ENCODE assay signal across 8 cellular contexts in genomic region chr6:52284460-52285173, GRCh38. TPM values are rescaled to one million over a fixed set of nuclear protein-coding genes. Genes with fewer than 3 reads are reported as not detected.
A peak's percentile ranks its signal among the peaks of the same experiment; 100 is the strongest.
DNase-seq lines count a peak whose midpoint lies in the region; ATAC-seq and TF ChIP-seq lines count a peak whose summit lies in the region.

Gene MCM3, minus strand, starts transcription at chr6:52284742. Its CDS starts 68 bp downstream, at chr6:52284674.

- peak; percentile 97 for ATAC-seq in activated T-helper 17 cell treated with anti-CD3 and anti-CD28 coated beads, Interleukin-2, amount 50 U/mL, for 72 hours (replicated peaks)
- peak; percentile 97 to 100 (median 97) for ATAC-seq in natural killer cell

- CTCF ChIA-PET in RWPE1 (lab: Yijun Ruan, JAX), result no interaction called here

- POLR2A ChIA-PET in RWPE1 (lab: Yijun Ruan, JAX; ENCODE audit: low non-redundant PET), result interaction anchor here (0.7 to 0.8 kb wide), 2 partner anchors 68 to 77 kb away, joined by 3 to 4 read pairs; partner anchors contain the start of gene PAQR8

- H3K27me3 Mint-ChIP-seq in activated T-helper 17 cell treated with anti-CD3 and anti-CD28 coated beads, Interleukin-2, amount 50 U/mL, for 72 hours, result no peaks in the 10 kb centered on the region
- H3K27me3 Mint-ChIP-seq in natural killer cell (ENCODE audit: low read depth in 2 of 2), result no peaks in the 10 kb centered on the region

- no peak within 1 kb of the TSS for H3K27ac Mint-ChIP-seq in activated T-helper 17 cell treated with anti-CD3 and anti-CD28 coated beads, Interleukin-2, amount 50 U/mL, for 72 hours
- H3K27ac Mint-ChIP-seq in natural killer cell, result no peak within 1 kb of the TSS

- TF ChIP-seq CTCF in LNCaP clone FGC (IDR thresholded peaks at IDR 0.05; ENCODE audit: control insufficient read depth, extremely low read depth, insufficient read depth) (no peak), RWPE1 (conservative IDR thresholded peaks at IDR 0.05; ENCODE audit: low read depth) (no peak), natural killer cell (IDR thresholded peaks at IDR 0.05) (no peak)

- no peaks in the 10 kb centered on the region for H3K36me3 Mint-ChIP-seq in activated T-helper 17 cell treated with anti-CD3 and anti-CD28 coated beads, Interleukin-2, amount 50 U/mL, for 72 hours (ENCODE audit: low read depth)
- H3K36me3 Mint-ChIP-seq in natural killer cell, result peaks cover 27% of the 10 kb centered on the region

- DNase-seq in Daoy (ENCODE audit: low read depth) (peak; percentile 100), GOT3 (lab: John Stamatoyannopoulos, UW) (peak; percentile 93), LNCaP clone FGC (ENCODE audit: low read depth) (peak; percentile 98), RWPE1 (ENCODE audit: low spot score) (peak; percentile 99), fibroblast of peridontal ligament (ENCODE audit: extremely low read depth) (peak; percentile 99), natural killer cell (peak; percentile 92)
- peak; percentile 95 for DNase-seq in stimulated activated naive CD4-positive, alpha-beta T cell treated with Interleukin-2 at 50 U/mL for 16 hours (lab: John Stamatoyannopoulos, UW)

- H3K4me3 Mint-ChIP-seq in activated T-helper 17 cell treated with anti-CD3 and anti-CD28 coated beads, Interleukin-2, amount 50 U/mL, for 72 hours, result no peak within 1 kb of the TSS
- H3K4me3 Mint-ChIP-seq in natural killer cell, result peak within 1 kb of the TSS; percentile 4

- peak within 1 kb of the TSS; percentile 88 for H3K4me3 ChIP-seq in LNCaP clone FGC (ENCODE audit: low read depth, low read length)

- H3K4me1 Mint-ChIP-seq in activated T-helper 17 cell treated with anti-CD3 and anti-CD28 coated beads, Interleukin-2, amount 50 U/mL, for 72 hours, result peaks cover 28% of the 10 kb centered on the region
- H3K4me1 Mint-ChIP-seq in natural killer cell, result peaks cover 31 to 33% of the 10 kb centered on the region in 2 donors

- no peaks in the 10 kb centered on the region for H3K9me3 Mint-ChIP-seq in activated T-helper 17 cell treated with anti-CD3 and anti-CD28 coated beads, Interleukin-2, amount 50 U/mL, for 72 hours
- H3K9me3 Mint-ChIP-seq in natural killer cell, result no peaks in the 10 kb centered on the region

- H3K27ac ChIP-seq in RWPE1, result peak within 1 kb of the TSS; percentile 86

- intact Hi-C loops in natural killer cell (cut with micrococcal nuclease), result loop anchor here (1.0 to 10.0 kb wide), 6 partner anchors 78 to 1070 kb away; partner anchors contain the start of genes EFHC1 and PAQR8

RNA-seq across cellular contexts. Expression of gene MCM3, which starts in this region (rescaled TPM):
- total RNA-seq in Daoy (2014; rRNA removed; shearing (Covaris generic)), result 217 and 313 TPM in 2 replicates
- 100 to 1,000 TPM; 141 to 247 TPM for total RNA-seq in activated T-helper 17 cell treated with anti-CD3 and anti-CD28 coated beads, Interleukin-2, amount 50 U/mL, for 72 hours
- 10 to 100 TPM; 26.4 to 46.2 (median 31.5) TPM for total RNA-seq in natural killer cell

Comparison
In these comparisons a context has a peak if more than half of its experiments do, and no peak if none do; other contexts are left out.
1. Peak in every context shown above with its lines: DNase-seq, ATAC-seq, H3K4me3 ChIP-seq and H3K27ac ChIP-seq.